ENCODE assay signal across 27 cellular contexts in genomic region chr18:10397004-10397403, GRCh38.
"Had no signal": no experiment of that assay in that cellular context is flagged by ENCODE, and none has a peak within 500 bp of the region (broad histone marks: within the 10 kb centered on the region; RNA-seq: fewer than 3 reads in every experiment).

No MANE protein-coding gene starts in this region.

- H3K9me3 ChIP-seq: left lung, lower lobe of right lung, ovary, right atrium auricular region, right lobe of liver, suprapubic skin, thoracic aorta, tibial artery, upper lobe of right lung had no signal

- H3K27me3 ChIP-seq: left lung, ovary, right atrium auricular region, right lobe of liver, suprapubic skin, tibial artery, upper lobe of right lung had no signal

- H3K36me3 Mint-ChIP-seq: immature natural killer cell; naive B cell; natural killer cell; stimulated activated naive B cell treated with anti-CD40 and anti-IgM and Interleukin-4, amounts not matched to agents 10 μg/mL and 1 μg/mL and 100 μg/mL, for 72 hours had no signal

- H3K4me3 Mint-ChIP-seq: immature natural killer cell; naive B cell; natural killer cell; nephron progenitor cell; stimulated activated naive B cell treated with anti-CD40 and anti-IgM and Interleukin-4, amounts not matched to agents 10 μg/mL and 1 μg/mL and 100 μg/mL, for 72 hours had no signal

- H3K36me3 ChIP-seq: left lung, lower lobe of right lung, ovary, right atrium auricular region, right lobe of liver, suprapubic skin, thoracic aorta, tibial artery, upper lobe of right lung had no signal

- H3K27me3 Mint-ChIP-seq: naive B cell; stimulated activated naive B cell treated with anti-CD40 and anti-IgM and Interleukin-4, amounts not matched to agents 10 μg/mL and 1 μg/mL and 100 μg/mL, for 72 hours had no signal

- H3K4me1 Mint-ChIP-seq: immature natural killer cell had no signal

- DNase-seq: hypothalamus; immature natural killer cell; kidney; left colon; left lung; lower lobe of right lung; mammary epithelial cell; mesenchymal stem cell; naive B cell; natural killer cell; nephron progenitor cell; ovary; right lobe of liver; stimulated activated CD4-positive, alpha-beta T cell treated with anti-CD3 and anti-CD28 coated beads, Interleukin-12 subunit alpha, Interleukin-12 subunit beta, amount 100 ng/mL, for 4 hours; stimulated activated CD4-positive, alpha-beta T cell treated with anti-CD3 and anti-CD28 coated beads, Interleukin-15, amount 100 ng/mL, for 24 hours; stimulated activated CD4-positive, alpha-beta T cell treated with anti-CD3 and anti-CD28 coated beads, Interleukin-2, amount 100 ng/mL, for 24 hours; stimulated activated CD4-positive, alpha-beta T cell treated with anti-CD3 and anti-CD28 coated beads, Interleukin-4, amount 100 ng/mL, for 1 hour; stimulated activated naive B cell treated with anti-CD40 and anti-IgM and Interleukin-4, amounts not matched to agents 10 μg/mL and 1 μg/mL and 100 μg/mL, for 72 hours; stimulated activated naive CD8-positive, alpha-beta T cell treated with anti-CD3 and anti-CD28 coated beads, Interleukin-15, Interleukin-2, amounts not matched to agents 100 U/mL and 50 U/mL, for 24 hours; tibial artery; trophoblast cell; upper lobe of right lung had no signal

- H3K27ac ChIP-seq: left lung, lower lobe of right lung, ovary, right atrium auricular region, right lobe of liver, skin epidermis, suprapubic skin, thoracic aorta, tibial artery, upper lobe of right lung had no signal

- H3K27ac Mint-ChIP-seq: immature natural killer cell; naive B cell; natural killer cell; nephron progenitor cell; progenitor cell of endocrine pancreas; stimulated activated naive B cell treated with anti-CD40 and anti-IgM and Interleukin-4, amounts not matched to agents 10 μg/mL and 1 μg/mL and 100 μg/mL, for 72 hours had no signal

- ATAC-seq: left colon; left lung; lower lobe of right lung; natural killer cell; right lobe of liver; stimulated activated naive B cell treated with anti-CD40 and anti-IgM and Interleukin-4, amounts not matched to agents 10 μg/mL and 1 μg/mL and 100 μg/mL, for 72 hours; stimulated activated naive CD8-positive, alpha-beta T cell treated with anti-CD3 and anti-CD28 coated beads, Interleukin-15, Interleukin-2, amounts not matched to agents 100 U/mL and 50 U/mL, for 24 hours; upper lobe of right lung had no signal

- H3K4me3 ChIP-seq: left lung, lower lobe of right lung, ovary, right atrium auricular region, right lobe of liver, skin epidermis, suprapubic skin, thoracic aorta, tibial artery, upper lobe of right lung had no signal

- H3K4me1 ChIP-seq: right atrium auricular region, right lobe of liver, tibial artery had no signal
